Comparison of ENCODE assay signal across 1 cellular context in the genomic region with DNA sequence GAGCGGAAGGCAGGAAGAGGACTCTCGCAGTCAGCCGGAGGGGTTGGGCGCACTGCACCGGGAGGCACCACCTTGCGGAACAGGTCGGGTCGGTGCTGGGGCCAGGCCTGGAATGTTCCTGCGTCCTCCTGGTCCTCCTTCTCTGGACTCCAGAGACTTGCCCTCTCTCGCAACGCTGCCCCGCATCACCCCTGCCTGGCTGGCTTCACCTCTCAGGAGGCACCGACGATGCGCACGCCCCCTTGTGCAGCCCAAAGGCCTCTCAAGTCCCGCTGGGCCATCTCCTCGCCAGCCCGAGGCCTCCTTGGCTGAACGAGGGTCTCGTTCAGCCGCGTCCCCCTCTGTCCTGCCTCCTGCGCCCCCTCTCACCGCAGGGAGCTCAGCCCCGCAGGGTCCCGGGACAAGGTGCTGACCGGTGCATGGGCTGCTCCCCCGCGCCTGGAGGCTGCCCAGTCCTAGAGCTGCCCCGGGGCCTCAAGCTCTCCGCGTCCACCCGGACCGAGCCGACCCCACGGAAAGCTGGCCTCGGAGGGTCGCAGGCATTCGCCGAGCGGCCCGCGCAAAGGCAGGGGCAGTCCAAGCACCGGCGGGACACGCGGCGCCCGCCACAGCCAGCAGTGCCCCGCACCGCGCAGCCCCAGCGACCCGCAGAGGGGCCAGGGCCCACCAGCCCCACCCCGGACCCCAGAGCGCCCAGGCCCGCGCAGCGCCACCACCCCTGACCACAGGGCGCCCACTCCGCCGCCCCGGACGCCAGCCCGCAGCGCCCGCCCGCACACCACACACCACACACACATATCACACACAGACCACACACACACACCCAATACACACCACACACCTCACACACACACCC.
TF ChIP-seq lines count a peak whose summit lies in the region.

No MANE protein-coding gene starts in this region.

TF ChIP-seq in GM23338, 12 proteins besides CTCF, POLR2A, EP300 and RAD21 (continued from another document):
- TF ChIP-seq, protein P1, sequence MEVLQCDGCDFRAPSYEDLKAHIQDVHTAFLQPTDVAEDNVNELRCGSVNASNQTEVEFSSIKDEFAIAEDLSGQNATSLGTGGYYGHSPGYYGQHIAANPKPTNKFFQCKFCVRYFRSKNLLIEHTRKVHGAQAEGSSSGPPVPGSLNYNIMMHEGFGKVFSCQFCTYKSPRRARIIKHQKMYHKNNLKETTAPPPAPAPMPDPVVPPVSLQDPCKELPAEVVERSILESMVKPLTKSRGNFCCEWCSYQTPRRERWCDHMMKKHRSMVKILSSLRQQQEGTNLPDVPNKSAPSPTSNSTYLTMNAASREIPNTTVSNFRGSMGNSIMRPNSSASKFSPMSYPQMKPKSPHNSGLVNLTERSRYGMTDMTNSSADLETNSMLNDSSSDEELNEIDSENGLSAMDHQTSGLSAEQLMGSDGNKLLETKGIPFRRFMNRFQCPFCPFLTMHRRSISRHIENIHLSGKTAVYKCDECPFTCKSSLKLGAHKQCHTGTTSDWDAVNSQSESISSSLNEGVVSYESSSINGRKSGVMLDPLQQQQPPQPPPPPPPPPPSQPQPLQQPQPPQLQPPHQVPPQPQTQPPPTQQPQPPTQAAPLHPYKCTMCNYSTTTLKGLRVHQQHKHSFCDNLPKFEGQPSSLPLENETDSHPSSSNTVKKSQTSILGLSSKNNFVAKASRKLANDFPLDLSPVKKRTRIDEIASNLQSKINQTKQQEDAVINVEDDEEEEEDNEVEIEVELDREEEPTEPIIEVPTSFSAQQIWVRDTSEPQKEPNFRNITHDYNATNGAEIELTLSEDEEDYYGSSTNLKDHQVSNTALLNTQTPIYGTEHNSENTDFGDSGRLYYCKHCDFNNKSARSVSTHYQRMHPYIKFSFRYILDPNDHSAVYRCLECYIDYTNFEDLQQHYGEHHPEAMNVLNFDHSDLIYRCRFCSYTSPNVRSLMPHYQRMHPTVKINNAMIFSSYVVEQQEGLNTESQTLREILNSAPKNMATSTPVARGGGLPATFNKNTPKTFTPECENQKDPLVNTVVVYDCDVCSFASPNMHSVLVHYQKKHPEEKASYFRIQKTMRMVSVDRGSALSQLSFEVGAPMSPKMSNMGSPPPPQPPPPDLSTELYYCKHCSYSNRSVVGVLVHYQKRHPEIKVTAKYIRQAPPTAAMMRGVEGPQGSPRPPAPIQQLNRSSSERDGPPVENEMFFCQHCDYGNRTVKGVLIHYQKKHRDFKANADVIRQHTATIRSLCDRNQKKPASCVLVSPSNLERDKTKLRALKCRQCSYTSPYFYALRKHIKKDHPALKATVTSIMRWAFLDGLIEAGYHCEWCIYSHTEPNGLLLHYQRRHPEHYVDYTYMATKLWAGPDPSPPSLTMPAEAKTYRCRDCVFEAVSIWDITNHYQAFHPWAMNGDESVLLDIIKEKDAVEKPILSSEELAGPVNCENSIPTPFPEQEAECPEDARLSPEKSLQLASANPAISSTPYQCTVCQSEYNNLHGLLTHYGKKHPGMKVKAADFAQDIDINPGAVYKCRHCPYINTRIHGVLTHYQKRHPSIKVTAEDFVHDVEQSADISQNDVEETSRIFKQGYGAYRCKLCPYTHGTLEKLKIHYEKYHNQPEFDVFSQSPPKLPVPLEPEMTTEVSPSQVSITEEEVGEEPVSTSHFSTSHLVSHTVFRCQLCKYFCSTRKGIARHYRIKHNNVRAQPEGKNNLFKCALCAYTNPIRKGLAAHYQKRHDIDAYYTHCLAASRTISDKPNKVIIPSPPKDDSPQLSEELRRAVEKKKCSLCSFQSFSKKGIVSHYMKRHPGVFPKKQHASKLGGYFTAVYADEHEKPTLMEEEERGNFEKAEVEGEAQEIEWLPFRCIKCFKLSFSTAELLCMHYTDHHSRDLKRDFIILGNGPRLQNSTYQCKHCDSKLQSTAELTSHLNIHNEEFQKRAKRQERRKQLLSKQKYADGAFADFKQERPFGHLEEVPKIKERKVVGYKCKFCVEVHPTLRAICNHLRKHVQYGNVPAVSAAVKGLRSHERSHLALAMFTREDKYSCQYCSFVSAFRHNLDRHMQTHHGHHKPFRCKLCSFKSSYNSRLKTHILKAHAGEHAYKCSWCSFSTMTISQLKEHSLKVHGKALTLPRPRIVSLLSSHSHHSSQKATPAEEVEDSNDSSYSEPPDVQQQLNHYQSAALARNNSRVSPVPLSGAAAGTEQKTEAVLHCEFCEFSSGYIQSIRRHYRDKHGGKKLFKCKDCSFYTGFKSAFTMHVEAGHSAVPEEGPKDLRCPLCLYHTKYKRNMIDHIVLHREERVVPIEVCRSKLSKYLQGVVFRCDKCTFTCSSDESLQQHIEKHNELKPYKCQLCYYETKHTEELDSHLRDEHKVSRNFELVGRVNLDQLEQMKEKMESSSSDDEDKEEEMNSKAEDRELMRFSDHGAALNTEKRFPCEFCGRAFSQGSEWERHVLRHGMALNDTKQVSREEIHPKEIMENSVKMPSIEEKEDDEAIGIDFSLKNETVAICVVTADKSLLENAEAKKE (CRISPR knock-in tag; IDR thresholded peaks at IDR 0.05): no peak
- TF ChIP-seq STAT1 (IDR thresholded peaks at IDR 0.05; ENCODE audit: unreplicated experiment) (no peak), CREB1 (CRISPR knock-in tag; IDR thresholded peaks at IDR 0.05; ENCODE audit: low read depth) (no peak)
- TF ChIP-seq, protein P2, sequence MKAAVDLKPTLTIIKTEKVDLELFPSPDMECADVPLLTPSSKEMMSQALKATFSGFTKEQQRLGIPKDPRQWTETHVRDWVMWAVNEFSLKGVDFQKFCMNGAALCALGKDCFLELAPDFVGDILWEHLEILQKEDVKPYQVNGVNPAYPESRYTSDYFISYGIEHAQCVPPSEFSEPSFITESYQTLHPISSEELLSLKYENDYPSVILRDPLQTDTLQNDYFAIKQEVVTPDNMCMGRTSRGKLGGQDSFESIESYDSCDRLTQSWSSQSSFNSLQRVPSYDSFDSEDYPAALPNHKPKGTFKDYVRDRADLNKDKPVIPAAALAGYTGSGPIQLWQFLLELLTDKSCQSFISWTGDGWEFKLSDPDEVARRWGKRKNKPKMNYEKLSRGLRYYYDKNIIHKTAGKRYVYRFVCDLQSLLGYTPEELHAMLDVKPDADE (IDR thresholded peaks at IDR 0.05): no peak
